ENCODE assay signal across 21 cellular contexts in the genomic region with DNA sequence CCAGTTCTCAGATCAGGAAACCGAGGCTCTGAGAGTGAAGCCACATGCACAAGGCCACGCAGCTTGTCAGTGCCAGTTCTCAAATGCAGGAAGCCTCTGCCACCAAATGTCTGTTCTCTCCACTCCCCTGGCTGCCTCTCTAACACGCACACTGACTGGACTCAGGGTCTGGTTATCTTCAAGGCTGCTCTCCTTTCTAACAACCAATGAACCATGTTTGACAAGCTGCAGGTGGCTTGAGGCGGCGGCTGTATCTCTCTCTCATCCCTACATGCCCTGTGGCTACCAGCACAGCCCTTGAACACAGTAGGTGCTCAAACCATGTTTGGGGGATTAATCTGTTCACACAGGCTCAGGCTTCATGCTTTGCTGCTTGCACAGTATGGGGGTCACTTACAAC. TPM values are rescaled to one million over a fixed set of nuclear protein-coding genes. Genes with fewer than 3 reads are reported as not detected.
"Had no signal": no experiment of that assay in that cellular context is flagged by ENCODE, and none has a peak within 500 bp of the region (broad histone marks: within the 10 kb centered on the region; RNA-seq: fewer than 3 reads in every experiment).

No MANE protein-coding gene starts in this region.

- H3K27me3 ChIP-seq: Peyer's patch had no signal

- ATAC-seq: activated CD4-positive, CD25-positive, alpha-beta regulatory T cell treated with anti-CD3 and anti-CD28 coated beads, Interleukin-2, amount 50 U/mL, for 24 hours; activated CD8-positive, alpha-beta memory T cell treated with anti-CD3 and anti-CD28 coated beads, Interleukin-2, amount 10 ng/mL, durations not matched to agents 7 days and 5 days; activated T-helper 17 cell treated with anti-CD3 and anti-CD28 coated beads, Interleukin-2, amount 50 U/mL, for 72 hours; T-cell had no signal

- H3K36me3 ChIP-seq: brain microvascular endothelial cell, cardiac muscle cell, SJSA1 had no signal

- DNase-seq: activated CD4-positive, alpha-beta T cell treated with anti-CD3 and anti-CD28 coated beads for 48 hours; activated CD4-positive, alpha-beta T cell treated with anti-CD3 and anti-CD28 coated beads, Interleukin-2, amount 50 U/mL, for 48 hours; activated CD8-positive, alpha-beta memory T cell treated with anti-CD3 and anti-CD28 coated beads, Interleukin-2, amount 10 ng/mL, durations not matched to agents 7 days and 5 days; activated gamma-delta T cell; activated T-cell treated with anti-CD3 and anti-CD28 coated beads, Interleukin-2, amount 50 U/mL, for 48 hours; amygdala; brain microvascular endothelial cell; NCI-H1048; NCI-H2029 treated with DMSO at 0.1 percent for 48 hours; NCI-H446; NCI-H524; NCI-H774; NK-92 treated with Interleukin-12 subunit alpha and Interleukin-12 subunit beta, amount 100 ng/mL, for 24 hours; Peyer's patch; SHP77; T-cell; T-helper 2 cell had no signal

- H3K9me3 ChIP-seq: Peyer's patch had no signal

- H3K4me1 ChIP-seq: SJSA1 had no signal

- H3K4me3 ChIP-seq: cardiac muscle cell, Peyer's patch, SJSA1 had no signal

RNA-seq across cellular contexts. Expression of gene ELFN2, which starts 35.1 kb away (rescaled TPM):
- polyA plus RNA-seq: cardiac muscle cell had no signal
